In genomic region chr6:135909737-135910387, GRCh38 we compare ENCODE assay signal across 9 cellular contexts. TPM values are rescaled to one million over a fixed set of nuclear protein-coding genes. Genes with fewer than 3 reads are reported as not detected.
A peak's percentile ranks its signal among the peaks of the same experiment; 100 is the strongest.
DNase-seq lines count a peak whose midpoint lies in the region; ATAC-seq, FAIRE-seq and TF ChIP-seq lines count a peak whose summit lies in the region.
"Had no signal": no experiment of that assay in that cellular context is flagged by ENCODE, and none has a peak within 500 bp of the region (broad histone marks: within the 10 kb centered on the region; RNA-seq: fewer than 3 reads in every experiment).

No MANE protein-coding gene starts in this region.

- POLR2A ChIA-PET in SK-N-SH (lab: Yijun Ruan, JAX), result interaction anchor here (0.7 kb wide), 1 partner anchor 128 kb away, joined by 3 read pairs; no protein-coding TSS in a partner anchor
- POLR2A ChIA-PET in activated naive CD8-positive, alpha-beta T cell treated with anti-CD3 and anti-CD28 coated beads, Interleukin-2, amount 10 ng/mL, durations not matched to agents 7 days and 5 days (lab: Charles Lee), result no interaction called here

- H3K79me2 ChIP-seq in SK-N-SH (ENCODE audit: insufficient read depth), result no peaks in the 10 kb centered on the region

- TF ChIP-seq CTCF in SK-N-SH (IDR thresholded peaks at IDR 0.05) (peak; percentile 55), kidney (IDR thresholded peaks at IDR 0.05; ENCODE audit: borderline replicate concordance, extremely low read depth, insufficient read depth) (peak; percentile 67)

- peak; percentile 65 for TF ChIP-seq RAD21 in SK-N-SH (IDR thresholded peaks at IDR 0.05; ENCODE audit: low read length)

- H3K4me1 ChIP-seq in HAP-1 (peaks cover 4% of the 10 kb centered on the region; the same call in 1 of the 2 replicates), SK-N-SH (ENCODE audit: control insufficient read depth in 1 of 2, insufficient read depth in 2 of 2, low read depth in 1 of 2, low read length in 1 of 2) (peaks cover 0 to 6% of the 10 kb centered on the region in 2 experiments; a peak in 1 of 4 replicates), kidney (ENCODE audit: control insufficient read depth in 1 of 2, insufficient read depth in 1 of 2, low read depth in 1 of 2, low read length in 2 of 2) (peaks cover 0 to 2% of the 10 kb centered on the region in 2 donors)

- H3K9me3 Mint-ChIP-seq in activated naive CD8-positive, alpha-beta T cell treated with anti-CD3 and anti-CD28 coated beads, Interleukin-2, amount 10 ng/mL, durations not matched to agents 7 days and 5 days, result no peaks in the 10 kb centered on the region

- peak; percentile 6 for DNase-seq in GM12892 (ENCODE audit: insufficient read length)
- peak; percentile 60 to 70 for DNase-seq in HAP-1 (ENCODE audit: low spot score in 2 of 2)
- DNase-seq in MG63, result peak; percentile 8
- DNase-seq in SK-N-SH, result peak; percentile 41
- peak; percentile 35 for DNase-seq in activated naive CD8-positive, alpha-beta T cell treated with anti-CD3 and anti-CD28 coated beads, Interleukin-2, amount 10 ng/mL, durations not matched to agents 7 days and 5 days
- peak; percentile 49 for DNase-seq in kidney
- DNase-seq in stimulated activated CD8-positive, alpha-beta memory T cell treated with anti-CD3 and anti-CD28 coated beads, Interleukin-7, amount 100 ng/mL, for 1 hour (ENCODE audit: low read depth in 2 of 2), result peak; percentile 13 to 20
- DNase-seq in AG08395 (ENCODE audit: low spot score), result no peak

- WGBS in SK-N-SH (ENCODE audit: low lambda C conversion rate), result 77% methylated on average over 9 of the region's 9 CpGs

- H3K27ac Mint-ChIP-seq in activated naive CD8-positive, alpha-beta T cell treated with anti-CD3 and anti-CD28 coated beads, Interleukin-2, amount 10 ng/mL, durations not matched to agents 7 days and 5 days, result no peak overlapping the region

- no peak overlapping the region for H3K9ac ChIP-seq in SK-N-SH
- no peak overlapping the region for H3K9ac ChIP-seq in kidney (ENCODE audit: low read length in 2 of 2)

- CTCF ChIA-PET in SK-N-SH (lab: Yijun Ruan, JAX), result interaction anchor here (0.6 to 1.7 kb wide), 19 partner anchors 8 to 406 kb away, joined by 3 to 12 read pairs (median 4); no protein-coding TSS in a partner anchor

- peaks cover 2% of the 10 kb centered on the region for H3K4me1 Mint-ChIP-seq in activated naive CD8-positive, alpha-beta T cell treated with anti-CD3 and anti-CD28 coated beads, Interleukin-2, amount 10 ng/mL, durations not matched to agents 7 days and 5 days

- H3K27me3 ChIP-seq in HAP-1 (ENCODE audit: low read depth), result no peaks in the 10 kb centered on the region
- H3K27me3 ChIP-seq in MG63, result no peaks in the 10 kb centered on the region
- no peaks in the 10 kb centered on the region for H3K27me3 ChIP-seq in SK-N-SH (ENCODE audit: insufficient read depth)

- H3K36me3 ChIP-seq in HAP-1 (replicated peaks) (no peaks in the 10 kb centered on the region), MG63 (peaks cover 2% of the 10 kb centered on the region), SK-N-SH (replicated peaks in 1 of 2; ENCODE audit: control insufficient read depth in 1 of 2, insufficient read depth in 2 of 2, low read length in 1 of 2) (no peaks in the 10 kb centered on the region), kidney (ENCODE audit: control insufficient read depth in 1 of 2, insufficient read depth in 2 of 2, low read length in 2 of 2) (no peaks in the 10 kb centered on the region)

- no peak for TF ChIP-seq EP300 in SK-N-SH (IDR thresholded peaks at IDR 0.05; ENCODE audit: borderline replicate concordance in 1 of 2, low read depth in 1 of 2, low read length in 1 of 2)

- H2AFZ ChIP-seq in SK-N-SH (ENCODE audit: low read depth), result no peak overlapping the region

- peaks cover 2% of the 10 kb centered on the region for H3F3A ChIP-seq in SK-N-SH (replicated peaks; ENCODE audit: insufficient read depth)

- peak; percentile 99 for FAIRE-seq in GM12892 (lab: Jason Lieb, UNC)
- no peak for FAIRE-seq in kidney (lab: Jason Lieb, UNC)

- intact Hi-C loops in kidney (cut with DNase I), result no loop called here

- in situ Hi-C loops in HAP-1 (cut with MboI; ENCODE audit: low sequenced_read_pairs), result loop anchor here (25.0 kb wide), 1 partner anchor 373 kb away; no protein-coding TSS in a partner anchor

- no peaks in the 10 kb centered on the region for H3K36me3 Mint-ChIP-seq in activated naive CD8-positive, alpha-beta T cell treated with anti-CD3 and anti-CD28 coated beads, Interleukin-2, amount 10 ng/mL, durations not matched to agents 7 days and 5 days

- H4K20me1 ChIP-seq in SK-N-SH (ENCODE audit: insufficient read depth), result no peaks in the 10 kb centered on the region

- no peak for TF ChIP-seq POLR2A in GM12892 (IDR thresholded peaks at IDR 0.05; ENCODE audit: low read depth, low read length)

- ATAC-seq in activated naive CD8-positive, alpha-beta T cell treated with anti-CD3 and anti-CD28 coated beads, Interleukin-2, amount 10 ng/mL, durations not matched to agents 7 days and 5 days (ENCODE audit: low read depth), result peak; percentile 94

- H3K27ac ChIP-seq in SK-N-SH (ENCODE audit: low read depth in 2 of 2, low read length in 1 of 2) (no peak overlapping the region), kidney (ENCODE audit: low read depth in 2 of 2, low read length in 2 of 2) (no peak overlapping the region)
- H3K27ac ChIP-seq: epithelial cell of prostate had no signal

- no peaks in the 10 kb centered on the region for H3K27me3 Mint-ChIP-seq in activated naive CD8-positive, alpha-beta T cell treated with anti-CD3 and anti-CD28 coated beads, Interleukin-2, amount 10 ng/mL, durations not matched to agents 7 days and 5 days

- H3K9me3 ChIP-seq in HAP-1 (no peaks in the 10 kb centered on the region), MG63 (0 out of 2 replicates have a peak, but pooled peaks cover 2% of the 10 kb centered on the region), SK-N-SH (no peaks in the 10 kb centered on the region), kidney (ENCODE audit: control insufficient read depth in 1 of 2, low read length in 2 of 2) (no peaks in the 10 kb centered on the region)

- H3K4me3 Mint-ChIP-seq in activated naive CD8-positive, alpha-beta T cell treated with anti-CD3 and anti-CD28 coated beads, Interleukin-2, amount 10 ng/mL, durations not matched to agents 7 days and 5 days, result no peak overlapping the region

- no peaks in the 10 kb centered on the region for H3K9me2 ChIP-seq in SK-N-SH

- no peak overlapping the region for H3K4me3 ChIP-seq in HAP-1
- H3K4me3 ChIP-seq in MG63, result no peak overlapping the region
- no peak overlapping the region; a peak in 1 of 4 replicates for H3K4me3 ChIP-seq in SK-N-SH (ENCODE audit: low read depth in 2 of 2, low read length in 1 of 2)
- H3K4me3 ChIP-seq in kidney (ENCODE audit: low read length in 2 of 2), result no peak overlapping the region

- no peak overlapping the region for H3K4me2 ChIP-seq in SK-N-SH

TF ChIP-seq in SK-N-SH, 30 proteins besides CTCF, POLR2A, EP300 and RAD21:
- TF ChIP-seq, protein P1, sequence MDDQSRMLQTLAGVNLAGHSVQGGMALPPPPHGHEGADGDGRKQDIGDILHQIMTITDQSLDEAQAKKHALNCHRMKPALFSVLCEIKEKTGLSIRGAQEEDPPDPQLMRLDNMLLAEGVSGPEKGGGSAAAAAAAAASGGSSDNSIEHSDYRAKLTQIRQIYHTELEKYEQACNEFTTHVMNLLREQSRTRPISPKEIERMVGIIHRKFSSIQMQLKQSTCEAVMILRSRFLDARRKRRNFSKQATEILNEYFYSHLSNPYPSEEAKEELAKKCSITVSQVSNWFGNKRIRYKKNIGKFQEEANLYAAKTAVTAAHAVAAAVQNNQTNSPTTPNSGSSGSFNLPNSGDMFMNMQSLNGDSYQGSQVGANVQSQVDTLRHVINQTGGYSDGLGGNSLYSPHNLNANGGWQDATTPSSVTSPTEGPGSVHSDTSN (IDR thresholded peaks at IDR 0.05), result no peak
- TF ChIP-seq RXRA (IDR thresholded peaks at IDR 0.05; ENCODE audit: borderline replicate concordance, low read depth), result no peak
- TF ChIP-seq USF2 (IDR thresholded peaks at IDR 0.05; ENCODE audit: borderline replicate concordance, low read depth, low read length), result no peak
- no peak for TF ChIP-seq NRF1 (IDR thresholded peaks at IDR 0.05; ENCODE audit: low read depth, low read length)
- TF ChIP-seq ZBTB33 (IDR thresholded peaks at IDR 0.05; ENCODE audit: borderline replicate concordance, low read depth), result no peak
- no peak for TF ChIP-seq JUND (IDR thresholded peaks at IDR 0.05)
- no peak for TF ChIP-seq FOSL2 (IDR thresholded peaks at IDR 0.05; ENCODE audit: borderline replicate concordance, low read depth)
- no peak for TF ChIP-seq FOXJ3 (CRISPR knock-in tag; IDR thresholded peaks at IDR 0.05)
- peak; percentile 59 for TF ChIP-seq SMC3 (IDR thresholded peaks at IDR 0.05; ENCODE audit: low read depth, low read length)

RNA-seq across cellular contexts. Expression of gene PDE7B, which starts 58.4 kb away (rescaled TPM):
- polyA plus RNA-seq in GM12892 (2012; ENCODE audit: missing spikeins), result 0.04 TPM
- total RNA-seq in MG63 (2014; rRNA removed; shearing (Covaris generic); ENCODE audit: low replicate concordance), result 1.8 and 4.0 TPM in 2 replicates
- polyA plus RNA-seq in SK-N-SH (2012; rRNA removed) (1.9 and 2.2 TPM in 2 replicates), kidney (ENCODE audit: insufficient read depth, low read depth, low replicate concordance) (4.6 TPM)
- polyA plus RNA-seq in SK-N-SH (2012; cell fraction: cytosol; rRNA removed), result 1.8 and 2.1 TPM in 2 replicates
- 2.7 and 3.0 TPM in 2 replicates for polyA plus RNA-seq in SK-N-SH (2012; cell fraction: nucleus; rRNA removed)
- total RNA-seq in activated naive CD8-positive, alpha-beta T cell treated with anti-CD3 and anti-CD28 coated beads, Interleukin-2, amount 10 ng/mL, durations not matched to agents 7 days and 5 days, result under 1 TPM; 0.14 to 0.42 TPM
- 15.4 TPM for total RNA-seq in kidney
